In the genomic region with DNA sequence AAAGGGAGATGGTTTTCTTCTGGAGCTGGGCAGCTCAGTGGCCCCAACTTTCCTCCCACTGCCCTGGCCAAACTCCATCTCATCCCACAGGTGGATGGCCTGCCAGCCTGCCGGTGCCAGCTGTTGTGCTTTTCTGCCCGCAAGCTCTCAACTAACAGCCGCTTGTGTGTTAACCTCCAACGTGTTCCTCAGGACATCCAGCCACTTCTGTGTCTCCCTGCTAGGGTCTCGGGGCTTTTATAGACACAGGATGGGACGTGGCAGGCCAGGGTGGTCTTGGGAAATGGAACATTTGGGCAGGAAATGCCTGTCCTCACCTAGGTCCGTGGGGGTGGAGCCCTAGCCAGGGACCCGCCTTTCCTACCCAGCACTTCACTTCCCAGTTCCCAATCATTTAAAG, we compare ENCODE assay signal across 31 cellular contexts.
"Had no signal": no experiment of that assay in that cellular context is flagged by ENCODE, and none has a peak within 500 bp of the region (broad histone marks: within the 10 kb centered on the region; RNA-seq: fewer than 3 reads in every experiment).

No MANE protein-coding gene starts in this region.

- H3K4me3 ChIP-seq: esophagus muscularis mucosa, gastrocnemius medialis, heart left ventricle had no signal

- DNase-seq: activated CD4-positive, alpha-beta memory T cell treated with anti-CD3 and anti-CD28 coated beads, Interleukin-2, amount 10 ng/mL, durations not matched to agents 7 days and 5 days; activated CD4-positive, alpha-beta T cell treated with anti-CD3 and anti-CD28 coated beads for 1 hour; activated CD4-positive, alpha-beta T cell treated with anti-CD3 and anti-CD28 coated beads for 4 hours; activated CD4-positive, alpha-beta T cell treated with anti-CD3 and anti-CD28 coated beads, Interleukin-2, amount 10 ng/mL, durations not matched to agents 7 days and 5 days; activated CD4-positive, alpha-beta T cell treated with anti-CD3 and anti-CD28 coated beads, Interleukin-2, amount 50 U/mL, for 4 hours; activated CD8-positive, alpha-beta memory T cell treated with anti-CD3 and anti-CD28 coated beads, Interleukin-2, amount 50 U/mL, for 48 hours; activated effector memory CD4-positive, alpha-beta T cell treated with Interleukin-2 at 50 U/mL for 16 hours; activated gamma-delta T cell treated with Interleukin-2 at 50 U/mL for 16 hours; activated naive CD4-positive, alpha-beta T cell treated with anti-CD3 and anti-CD28 coated beads, Interleukin-2, amount 50 U/mL, for 16 hours; activated naive CD4-positive, alpha-beta T cell treated with Interleukin-2 at 50 U/mL for 16 hours; activated T-cell treated with anti-CD3 and anti-CD28 coated beads for 4 hours; activated T-cell treated with anti-CD3 and anti-CD28 coated beads, Interleukin-2, amount 50 U/mL, for 24 hours; activated T-cell treated with anti-CD3 and anti-CD28 coated beads, Interleukin-2, amount 50 U/mL, for 72 hours; amniotic stem cell; anterior cingulate cortex; brain microvascular endothelial cell; caudate nucleus; cortex of kidney; dermis blood vessel endothelial cell; effector CD4-positive, alpha-beta T cell; effector memory CD8-positive, alpha-beta T cell; erythroblast; foreskin keratinocyte; gastrocnemius medialis; glutamatergic neuron; heart left ventricle; T-helper 1 cell; T-helper 17 cell; T1000 had no signal

- H3K27ac ChIP-seq: brain microvascular endothelial cell, esophagus muscularis mucosa, foreskin keratinocyte, gastrocnemius medialis, heart left ventricle, VCaP had no signal

- H3K9me3 ChIP-seq: esophagus muscularis mucosa, gastrocnemius medialis, heart left ventricle had no signal

- ATAC-seq: activated T-cell treated with anti-CD3 and anti-CD28 coated beads, Interleukin-2, amount 50 U/mL, for 72 hours; effector memory CD8-positive, alpha-beta T cell; foreskin keratinocyte; gastrocnemius medialis; heart left ventricle; T-helper 17 cell had no signal

- H3K27me3 ChIP-seq: brain microvascular endothelial cell, esophagus muscularis mucosa, foreskin keratinocyte, gastrocnemius medialis had no signal

- H3K36me3 ChIP-seq: brain microvascular endothelial cell, esophagus muscularis mucosa, gastrocnemius medialis, heart left ventricle had no signal

- H3K4me1 ChIP-seq: esophagus muscularis mucosa, foreskin keratinocyte, gastrocnemius medialis, heart left ventricle had no signal
